In the genomic region with DNA sequence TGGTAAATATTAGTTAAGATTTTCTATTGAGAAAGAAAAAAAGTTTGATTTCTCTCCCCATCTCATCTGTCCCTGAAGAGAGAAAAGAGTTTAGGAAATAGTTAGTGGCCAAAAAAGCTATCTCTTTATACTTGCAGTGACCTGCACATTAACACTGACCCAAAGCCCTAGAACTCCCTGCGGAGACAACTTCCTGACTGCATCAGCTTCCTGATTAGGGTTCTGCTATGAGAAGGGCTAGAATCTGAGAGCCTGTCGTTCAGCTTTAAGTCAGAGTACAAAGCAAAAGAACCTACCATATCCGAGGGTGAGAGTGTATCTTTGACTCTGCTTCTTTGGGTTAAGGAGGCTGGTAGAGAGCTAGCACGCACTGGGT, we compare ENCODE assay signal across 1 cellular context.
TF ChIP-seq lines count a peak whose summit lies in the region.

No MANE protein-coding gene starts in this region.

TF ChIP-seq in H1, 55 proteins besides CTCF, POLR2A, EP300 and RAD21:
- TF ChIP-seq RBBP5 (IDR thresholded peaks at IDR 0.05; ENCODE audit: borderline replicate concordance, low read depth, low read length): no peak
- TF ChIP-seq POLR2AphosphoS5 (IDR thresholded peaks at IDR 0.05; ENCODE audit: low read depth, low read length): no peak
- no peak for TF ChIP-seq BACH1 (IDR thresholded peaks at IDR 0.05; ENCODE audit: low read length)
- no peak for TF ChIP-seq SP4 (IDR thresholded peaks at IDR 0.05; ENCODE audit: low read length)
- no peak for TF ChIP-seq SRF (IDR thresholded peaks at IDR 0.05; ENCODE audit: low read depth, low read length)
- no peak for TF ChIP-seq USF2 (IDR thresholded peaks at IDR 0.05; ENCODE audit: low read length)
- TF ChIP-seq, protein P1, sequence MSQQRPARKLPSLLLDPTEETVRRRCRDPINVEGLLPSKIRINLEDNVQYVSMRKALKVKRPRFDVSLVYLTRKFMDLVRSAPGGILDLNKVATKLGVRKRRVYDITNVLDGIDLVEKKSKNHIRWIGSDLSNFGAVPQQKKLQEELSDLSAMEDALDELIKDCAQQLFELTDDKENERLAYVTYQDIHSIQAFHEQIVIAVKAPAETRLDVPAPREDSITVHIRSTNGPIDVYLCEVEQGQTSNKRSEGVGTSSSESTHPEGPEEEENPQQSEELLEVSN (IDR thresholded peaks at IDR 0.05): no peak
- TF ChIP-seq SIN3A (conservative IDR thresholded peaks at IDR 0.05 in 1 of 2, IDR thresholded peaks at IDR 0.05 in 1 of 2; ENCODE audit: low read depth in 1 of 2, low read length in 2 of 2): no peak
- TF ChIP-seq SAP30 (IDR thresholded peaks at IDR 0.05; ENCODE audit: insufficient read depth, insufficient replicate concordance, low read length): no peak
- no peak for TF ChIP-seq SUZ12 (IDR thresholded peaks at IDR 0.05; ENCODE audit: low read length)
- TF ChIP-seq TEAD4 (IDR thresholded peaks at IDR 0.05; ENCODE audit: low read depth, low read length): no peak
- no peak for TF ChIP-seq TAF1 (IDR thresholded peaks at IDR 0.05; ENCODE audit: low read depth, low read length)
- TF ChIP-seq ZNF274 (IDR thresholded peaks at IDR 0.05; ENCODE audit: borderline replicate concordance, extremely low read depth, low read length): no peak
- no peak for TF ChIP-seq BCL11A (IDR thresholded peaks at IDR 0.05; ENCODE audit: low read depth in 2 of 2, low read length in 2 of 2)
- TF ChIP-seq RNF2 (IDR thresholded peaks at IDR 0.05; ENCODE audit: borderline replicate concordance, low read depth, low read length, missing control alignments, poor library complexity, severe bottlenecking): no peak
- no peak for TF ChIP-seq ATF3 (IDR thresholded peaks at IDR 0.05; ENCODE audit: insufficient read depth, low read depth, low read length)
